In genomic region chr6:8982659-8983058, GRCh38 we compare ENCODE assay signal across 11 cellular contexts.
DNase-seq lines count a peak whose midpoint lies in the region; ATAC-seq, FAIRE-seq and TF ChIP-seq lines count a peak whose summit lies in the region.
"Had no signal": no experiment of that assay in that cellular context is flagged by ENCODE, and none has a peak within 500 bp of the region (broad histone marks: within the 10 kb centered on the region; RNA-seq: fewer than 3 reads in every experiment).

No MANE protein-coding gene starts in this region.

- WGBS in liver = 30% methylated on average over 10 of the region's 10 CpGs
- 30% methylated on average over 10 of the region's 10 CpGs for WGBS in HepG2 (ENCODE audit: low lambda C conversion rate)
- 59% methylated on average over 10 of the region's 10 CpGs for WGBS in hepatocyte (ENCODE audit: low lambda C conversion rate, missing lambda C conversion rate)
- WGBS in transverse colon (ENCODE audit: low coverage in 1 of 2), 2 donors = 22 to 34% methylated on average over 9 to 10 of the region's 10 CpGs

- H3K27me3 ChIP-seq in liver (ENCODE audit: control insufficient read depth in 4 of 4, insufficient read depth in 4 of 4, low read length in 3 of 4) (no peaks in the 10 kb centered on the region), HepG2 (ENCODE audit: control insufficient read depth in 1 of 2, insufficient read depth in 2 of 2, low read length in 2 of 2) (no peaks in the 10 kb centered on the region), adipocyte (replicated peaks; ENCODE audit: control insufficient read depth, insufficient read depth, low read length) (no peaks in the 10 kb centered on the region), hepatocyte (no peaks in the 10 kb centered on the region), transverse colon (peaks cover 26% of the 10 kb centered on the region)

- H3K36me3 ChIP-seq in liver (ENCODE audit: control insufficient read depth in 4 of 4, insufficient read depth in 3 of 4, low read depth in 1 of 4, low read length in 3 of 4) (no peaks in the 10 kb centered on the region), HepG2 (replicated peaks in 1 of 2; ENCODE audit: control insufficient read depth in 1 of 2, insufficient read depth in 2 of 2, low read length in 2 of 2) (no peaks in the 10 kb centered on the region), adipocyte (ENCODE audit: control insufficient read depth, insufficient read depth, low read length, severe bottlenecking) (no peaks in the 10 kb centered on the region), hepatocyte (replicated peaks; ENCODE audit: insufficient read depth, low read depth) (no peaks in the 10 kb centered on the region), transverse colon (no peaks in the 10 kb centered on the region)

- H3K4me3 ChIP-seq in liver (ENCODE audit: low read depth in 1 of 3, low read length in 3 of 3) (peak overlapping the region; percentile 29 to 52 (median 44)), HepG2 (replicated peaks in 1 of 3; ENCODE audit: insufficient read depth in 1 of 3, low read depth in 2 of 3, low read length in 3 of 3) (no peak overlapping the region), adipocyte (ENCODE audit: low read length) (peak overlapping the region; percentile 30), hepatocyte (no peak overlapping the region), transverse colon (peak overlapping the region in 1 of 4 donors; percentile 4)
- H3K4me3 ChIP-seq: K562 had no signal

- no peak overlapping the region for H2AFZ ChIP-seq in HepG2 (ENCODE audit: low read length)
- H2AFZ ChIP-seq in hepatocyte = peak overlapping the region; percentile 7

- H3K9me2 ChIP-seq in hepatocyte (replicated peaks; ENCODE audit: insufficient read depth) = no peaks in the 10 kb centered on the region

- no peak; the same call in 2 of the 3 replicates for ATAC-seq in HepG2

- no peaks in the 10 kb centered on the region for H3K9me3 ChIP-seq in liver (ENCODE audit: control insufficient read depth in 4 of 4, low read length in 3 of 4)
- H3K9me3 ChIP-seq in HepG2 (ENCODE audit: low read length) = no peaks in the 10 kb centered on the region
- no peaks in the 10 kb centered on the region for H3K9me3 ChIP-seq in adipocyte (ENCODE audit: control insufficient read depth, low read length)
- H3K9me3 ChIP-seq in hepatocyte (ENCODE audit: low read depth) = no peaks in the 10 kb centered on the region
- no peaks in the 10 kb centered on the region for H3K9me3 ChIP-seq in transverse colon

- H3K9ac ChIP-seq in liver (ENCODE audit: low read depth in 1 of 2, low read length in 2 of 2) (no peak overlapping the region), HepG2 (ENCODE audit: insufficient read depth, low read depth, low read length) (no peak overlapping the region), adipocyte (ENCODE audit: low read length) (no peak overlapping the region)

- TF ChIP-seq POLR2A in HepG2 (IDR thresholded peaks at IDR 0.05; ENCODE audit: insufficient read depth in 1 of 2, low read depth in 2 of 2, low read length in 2 of 2) = no peak
- TF ChIP-seq POLR2A in transverse colon (IDR thresholded peaks at IDR 0.05) = no peak

- TF ChIP-seq CTCF in liver (IDR thresholded peaks at IDR 0.05; ENCODE audit: low read depth, low read length, missing input control) = no peak
- no peak for TF ChIP-seq CTCF in HepG2 (CRISPR knock-in tag; IDR thresholded peaks at IDR 0.05)
- no peak for TF ChIP-seq CTCF in hepatocyte (IDR thresholded peaks at IDR 0.05; ENCODE audit: poor library complexity)
- no peak for TF ChIP-seq CTCF in transverse colon (IDR thresholded peaks at IDR 0.05)

- DNase-seq in HepG2 (ENCODE audit: low spot score) = no peak
- no peak for DNase-seq in adipocyte (ENCODE audit: low read depth)
- no peak for DNase-seq in hepatocyte (ENCODE audit: low spot score)
- DNase-seq in transverse colon = no peak
- no peak for DNase-seq in NCI-H524 (lab: John Stamatoyannopoulos, UW)
- no peak for DNase-seq in iPS-NIHi11 (ENCODE audit: low spot score)
- no peak for DNase-seq in SW 1271 (lab: John Stamatoyannopoulos, UW)

- in situ Hi-C loops in HepG2 (cut with HindIII; ENCODE audit: extremely low pct_ligation_motif_present, low pct_unique_long_range_greater_than_20kb) (loop anchor here (10.0 to 25.0 kb wide), 2 partner anchors 430 to 1452 kb away; no protein-coding TSS in a partner anchor), transverse colon (cut with MboI; ENCODE audit: low pct_ligation_motif_present in 1 of 4, low pct_unique_long_range_greater_than_20kb in 1 of 4, low sequenced_read_pairs in 3 of 4) (loop anchor here (10.0 to 25.0 kb wide), 3 partner anchors 430 to 1455 kb away; no protein-coding TSS in a partner anchor)

- POLR2A ChIA-PET in HepG2 (lab: Yijun Ruan, JAX) = interaction anchor here (1.0 kb wide), 1 partner anchor 1451 kb away, joined by 3 read pairs; no protein-coding TSS in a partner anchor

- H3K79me2 ChIP-seq in HepG2 (ENCODE audit: insufficient read depth, low read length) (no peaks in the 10 kb centered on the region), hepatocyte (no peaks in the 10 kb centered on the region)

- peak overlapping the region in 1 of 2 donors; percentile 45 for H3K27ac ChIP-seq in liver (ENCODE audit: low read depth in 1 of 2, low read length in 2 of 2)
- no peak overlapping the region for H3K27ac ChIP-seq in HepG2 (ENCODE audit: extremely low read length, insufficient read depth, low read length)
- H3K27ac ChIP-seq in hepatocyte = no peak overlapping the region
- no peak overlapping the region for H3K27ac ChIP-seq in transverse colon
- H3K27ac ChIP-seq: C4-2B had no signal

- no peak for TF ChIP-seq EP300 in HepG2 (IDR thresholded peaks at IDR 0.05; ENCODE audit: low read depth in 2 of 2, low read length in 2 of 2)
- no peak for TF ChIP-seq EP300 in HepG2 (CRISPR knock-in tag; IDR thresholded peaks at IDR 0.05; ENCODE audit: borderline replicate concordance)
- TF ChIP-seq EP300 in transverse colon (IDR thresholded peaks at IDR 0.05; ENCODE audit: low read depth) = no peak

- H3K4me1 ChIP-seq in liver (ENCODE audit: control insufficient read depth in 4 of 4, insufficient read depth in 4 of 4, low read length in 3 of 4) (peaks cover 0 to 13% (median 4%) of the 10 kb centered on the region in 4 donors), HepG2 (ENCODE audit: insufficient read depth, low read length) (no peaks in the 10 kb centered on the region), adipocyte (ENCODE audit: control insufficient read depth, insufficient read depth, low read length) (peaks cover 3% of the 10 kb centered on the region), hepatocyte (ENCODE audit: insufficient read depth) (peaks cover 4% of the 10 kb centered on the region), transverse colon (peaks cover 0 to 8% (median 2%) of the 10 kb centered on the region in 4 donors)

- no TSS peak for BruUV-seq in HepG2 (replicated peaks; lab: Mats Ljungman, UMichigan)

- no peak for FAIRE-seq in HepG2 (lab: Jason Lieb, UNC)
- FAIRE-seq: RCC 7860 had no signal

- TF ChIP-seq RAD21 in liver (IDR thresholded peaks at IDR 0.05) (no peak), HepG2 (CRISPR knock-in tag; IDR thresholded peaks at IDR 0.05) (no peak)

- intact Hi-C loops in HepG2 (cut with micrococcal nuclease; ENCODE audit: unreplicated experiment) = loop anchor here (1.0 kb wide), 2 partner anchors 431 to 1453 kb away; no protein-coding TSS in a partner anchor
- intact Hi-C loops in transverse colon (cut with DNase I; ENCODE audit: low total_unique reads) = no loop called here

- CTCF ChIA-PET in HepG2 (lab: Yijun Ruan, JAX; ENCODE audit: low intra/inter-chr PET ratio, low total read pairs) = interaction anchor here (0.9 to 2.5 kb wide), 3 partner anchors 430 to 1452 kb away, joined by 3 to 10 read pairs (median 8); no protein-coding TSS in a partner anchor

- H3K4me2 ChIP-seq in HepG2 (ENCODE audit: low read depth, low read length) (no peak overlapping the region), hepatocyte (peak overlapping the region; percentile 47)

- H4K20me1 ChIP-seq in HepG2 (ENCODE audit: insufficient read depth, low read length) (no peaks in the 10 kb centered on the region), hepatocyte (ENCODE audit: insufficient read depth, poor library complexity, severe bottlenecking) (no peaks in the 10 kb centered on the region)

TF ChIP-seq in liver, 16 proteins besides CTCF, POLR2A, EP300 and RAD21:
- TF ChIP-seq HNF4A (conservative IDR thresholded peaks at IDR 0.05) = peak; percentile 16 to 51
- no peak for TF ChIP-seq FOXA1 (IDR thresholded peaks at IDR 0.05)
TF ChIP-seq in liver: peak in this region for 1.

TF ChIP-seq in HepG2, 621 proteins besides CTCF, POLR2A, EP300 and RAD21 (continues in another document):
- TF ChIP-seq RNF2 (conservative IDR thresholded peaks at IDR 0.05; ENCODE audit: low read depth) (no peak), SMC3 (IDR thresholded peaks at IDR 0.05; ENCODE audit: low read length) (no peak), ZNF121 (CRISPR knock-in tag; IDR thresholded peaks at IDR 0.05) (no peak), NR2C2 (CRISPR knock-in tag; IDR thresholded peaks at IDR 0.05; ENCODE audit: borderline replicate concordance) (no peak), SNAPC5 (CRISPR knock-in tag; IDR thresholded peaks at IDR 0.05; ENCODE audit: borderline replicate concordance) (no peak), MTF2 (CRISPR knock-in tag; IDR thresholded peaks at IDR 0.05; ENCODE audit: borderline replicate concordance) (no peak), SKIL (CRISPR knock-in tag; IDR thresholded peaks at IDR 0.05; ENCODE audit: borderline replicate concordance) (no peak)

Comparison
In these comparisons a context has a peak if more than half of its experiments do, and no peak if none do; other contexts are left out.
1. H3K4me3 ChIP-seq: peak in liver (3 of 3) and adipocyte (single experiment); none in HepG2 (0 of 3) and hepatocyte (single experiment).